9 cellular contexts compared by ENCODE assay signal in genomic region chrX:53263597-53264094, GRCh38. TPM values are rescaled to one million over a fixed set of nuclear protein-coding genes. Genes with fewer than 3 reads are reported as not detected.
DNase-seq lines count a peak whose midpoint lies in the region; ATAC-seq and TF ChIP-seq lines count a peak whose summit lies in the region.
"Had no signal": no experiment of that assay in that cellular context is flagged by ENCODE, and none has a peak within 500 bp of the region (broad histone marks: within the 10 kb centered on the region; RNA-seq: fewer than 3 reads in every experiment).

No MANE protein-coding gene starts in this region.

- H3K9me3 Mint-ChIP-seq in activated T-helper 1 cell treated with anti-CD3 and anti-CD28 coated beads, Interleukin-12 subunit alpha, Interleukin-12 subunit beta, Interleukin-2, Interleukin-4 antibody, amounts not matched to agents 30 ng/mL and 10 ng/mL and 1 ng/mL, durations not matched to agents 14 hours and 24 hours and 36 hours = no peaks in the 10 kb centered on the region

- no peak overlapping the region for H3K27ac ChIP-seq in BLaER1

- H3K27me3 Mint-ChIP-seq in activated T-helper 1 cell treated with anti-CD3 and anti-CD28 coated beads, Interleukin-12 subunit alpha, Interleukin-12 subunit beta, Interleukin-2, Interleukin-4 antibody, amounts not matched to agents 30 ng/mL and 10 ng/mL and 1 ng/mL, durations not matched to agents 14 hours and 24 hours and 36 hours (ENCODE audit: insufficient read depth) = peaks cover 2% of the 10 kb centered on the region

- peak overlapping the region; percentile 82 for H3K27ac Mint-ChIP-seq in activated T-helper 1 cell treated with anti-CD3 and anti-CD28 coated beads, Interleukin-12 subunit alpha, Interleukin-12 subunit beta, Interleukin-2, Interleukin-4 antibody, amounts not matched to agents 30 ng/mL and 10 ng/mL and 1 ng/mL, durations not matched to agents 14 hours and 24 hours and 36 hours

- DNase-seq in M059J (ENCODE audit: low read depth) = peak; percentile 92
- DNase-seq in activated T-helper 1 cell treated with anti-CD3 and anti-CD28 coated beads, Interleukin-12 subunit alpha, Interleukin-12 subunit beta, Interleukin-2, Interleukin-4 antibody, amounts not matched to agents 30 ng/mL and 10 ng/mL and 1 ng/mL, durations not matched to agents 14 hours and 24 hours and 36 hours (ENCODE audit: low spot score) = no peak
- no peak for DNase-seq in mucosa of descending colon
- DNase-seq in NCI-H2227 (lab: John Stamatoyannopoulos, UW; ENCODE audit: unreplicated experiment) = no peak
- no peak for DNase-seq in GM10248 (ENCODE audit: extremely low spot score)
- DNase-seq: NCI-H1105 had no signal

- H3K36me3 Mint-ChIP-seq in activated T-helper 1 cell treated with anti-CD3 and anti-CD28 coated beads, Interleukin-12 subunit alpha, Interleukin-12 subunit beta, Interleukin-2, Interleukin-4 antibody, amounts not matched to agents 30 ng/mL and 10 ng/mL and 1 ng/mL, durations not matched to agents 14 hours and 24 hours and 36 hours (ENCODE audit: low read depth) = no peaks in the 10 kb centered on the region

- POLR2A ChIA-PET in GM10248 (lab: Yijun Ruan, JAX) = no interaction called here

- H3K4me1 ChIP-seq in BLaER1 = peaks cover 79% of the 10 kb centered on the region
- H3K4me1 ChIP-seq in mucosa of descending colon (ENCODE audit: low read depth) = peaks cover 2% of the 10 kb centered on the region

- peak overlapping the region; percentile 21 for H3K4me3 Mint-ChIP-seq in activated T-helper 1 cell treated with anti-CD3 and anti-CD28 coated beads, Interleukin-12 subunit alpha, Interleukin-12 subunit beta, Interleukin-2, Interleukin-4 antibody, amounts not matched to agents 30 ng/mL and 10 ng/mL and 1 ng/mL, durations not matched to agents 14 hours and 24 hours and 36 hours

- intact Hi-C loops in activated T-helper 1 cell treated with anti-CD3 and anti-CD28 coated beads, Interleukin-12 subunit alpha, Interleukin-12 subunit beta, Interleukin-2, Interleukin-4 antibody, amounts not matched to agents 30 ng/mL and 10 ng/mL and 1 ng/mL, durations not matched to agents 14 hours and 24 hours and 36 hours (cut with micrococcal nuclease) = loop anchor here (2.0 kb wide), 1 partner anchor 39 kb away; the partner anchor contains the start of gene KDM5C
- intact Hi-C loops in mucosa of descending colon (cut with DNase I, micrococcal nuclease) = no loop called here

- CTCF ChIA-PET in GM10248 (lab: Yijun Ruan, JAX) = no interaction called here

- no peak for TF ChIP-seq CTCF in mucosa of descending colon (IDR thresholded peaks at IDR 0.05)
- TF ChIP-seq CTCF in GM10248 (IDR thresholded peaks at IDR 0.05; ENCODE audit: control extremely low read depth, extremely low read depth, low read depth, missing control alignments) = no peak

- H3K4me1 Mint-ChIP-seq in activated T-helper 1 cell treated with anti-CD3 and anti-CD28 coated beads, Interleukin-12 subunit alpha, Interleukin-12 subunit beta, Interleukin-2, Interleukin-4 antibody, amounts not matched to agents 30 ng/mL and 10 ng/mL and 1 ng/mL, durations not matched to agents 14 hours and 24 hours and 36 hours (ENCODE audit: low read depth) = peaks cover 28% of the 10 kb centered on the region

- peak; percentile 3 for ATAC-seq in mucosa of descending colon
- ATAC-seq in GM18519 (IDR thresholded peaks at IDR 0.05; ENCODE audit: low FRiP score, unreplicated experiment) = no peak
- ATAC-seq in GM19395 (IDR thresholded peaks at IDR 0.05; ENCODE audit: unreplicated experiment) = no peak

- H3K36me3 ChIP-seq in BLaER1 (no peaks in the 10 kb centered on the region), mucosa of descending colon (ENCODE audit: low read depth) (no peaks in the 10 kb centered on the region)

- H3K9ac ChIP-seq in BLaER1 = no peak overlapping the region

- peaks cover 25% of the 10 kb centered on the region; the same call in 1 of the 2 replicates for H4K20me1 ChIP-seq in BLaER1

- H3K4me3 ChIP-seq in BLaER1 (no peak overlapping the region), mucosa of descending colon (no peak overlapping the region)

- H3K4me2 ChIP-seq in BLaER1 = peak overlapping the region; percentile 61

- H3K9me3 ChIP-seq in BLaER1 (no peaks in the 10 kb centered on the region), mucosa of descending colon (no peaks in the 10 kb centered on the region)

- peaks cover 90% of the 10 kb centered on the region for H3K27me3 ChIP-seq in BLaER1

RNA-seq across cellular contexts. Expression of gene IQSEC2, which starts 17.7 kb away (rescaled TPM):
- total RNA-seq in M059J (2014; rRNA removed; shearing (Covaris generic)) = 18.8 and 20.4 TPM in 2 replicates
- 0.26 and 0.27 TPM in 2 replicates for total RNA-seq in activated T-helper 1 cell treated with anti-CD3 and anti-CD28 coated beads, Interleukin-12 subunit alpha, Interleukin-12 subunit beta, Interleukin-2, Interleukin-4 antibody, amounts not matched to agents 30 ng/mL and 10 ng/mL and 1 ng/mL, durations not matched to agents 14 hours and 24 hours and 36 hours
- 10 to 100 TPM; 28.0 to 39.3 (median 30.9) TPM for total RNA-seq in mucosa of descending colon

RNA-seq across cellular contexts. Expression of gene KDM5C, which starts 38.6 kb away (rescaled TPM):
- 75.3 and 94.5 TPM in 2 replicates for total RNA-seq in M059J (2014; rRNA removed; shearing (Covaris generic))
- 115 and 120 TPM in 2 replicates for total RNA-seq in activated T-helper 1 cell treated with anti-CD3 and anti-CD28 coated beads, Interleukin-12 subunit alpha, Interleukin-12 subunit beta, Interleukin-2, Interleukin-4 antibody, amounts not matched to agents 30 ng/mL and 10 ng/mL and 1 ng/mL, durations not matched to agents 14 hours and 24 hours and 36 hours
- 100 to 1,000 TPM in 1 of 3 donors, 10 to 100 TPM in 2; 74.5 to 109 (median 80.2) TPM for total RNA-seq in mucosa of descending colon

Comparison
In these comparisons a context has a peak if more than half of its experiments do, and no peak if none do; other contexts are left out.
1. RNA of gene IQSEC2, which starts 17.7 kb away (total RNA-seq): 28.0 to 39.3 TPM in mucosa of descending colon and 18.8 to 20.4 TPM in M059J; 0.26 to 0.27 TPM in activated T-helper 1 cell treated with anti-CD3 and anti-CD28 coated beads, Interleukin-12 subunit alpha, Interleukin-12 subunit beta, Interleukin-2, Interleukin-4 antibody, amounts not matched to agents 30 ng/mL and 10 ng/mL and 1 ng/mL, durations not matched to agents 14 hours and 24 hours and 36 hours; every median in the first group is over 10 times any median in the second.